12 cellular contexts compared by ENCODE assay signal in genomic region chr3:137988152-137988551, GRCh38. TPM values are rescaled to one million over a fixed set of nuclear protein-coding genes. Genes with fewer than 3 reads are reported as not detected.
DNase-seq lines count a peak whose midpoint lies in the region; ATAC-seq and TF ChIP-seq lines count a peak whose summit lies in the region.
"Had no signal": no experiment of that assay in that cellular context is flagged by ENCODE, and none has a peak within 500 bp of the region (broad histone marks: within the 10 kb centered on the region; RNA-seq: fewer than 3 reads in every experiment).

No MANE protein-coding gene starts in this region.

- no peaks in the 10 kb centered on the region for H3K79me2 ChIP-seq in KMS-11 (ENCODE audit: insufficient read depth, low read depth)
- no peaks in the 10 kb centered on the region for H3K79me2 ChIP-seq in mesendoderm (ENCODE audit: control insufficient read depth, insufficient read depth, low read length)

- H3K4me1 Mint-ChIP-seq in CD4-positive, alpha-beta T cell (ENCODE audit: low read depth): no peaks in the 10 kb centered on the region
- H3K4me1 Mint-ChIP-seq: CD4-positive, CD25-positive, alpha-beta regulatory T cell; neural crest cell had no signal

- H2BK5ac ChIP-seq in mesendoderm (ENCODE audit: low read length): no peak overlapping the region

- H3K23ac ChIP-seq in mesendoderm (ENCODE audit: low read length): no peak overlapping the region

- no peaks in the 10 kb centered on the region for H3K9me3 ChIP-seq in CD4-positive, alpha-beta T cell (ENCODE audit: control insufficient read depth, low read length)
- H3K9me3 ChIP-seq in breast epithelium: no peaks in the 10 kb centered on the region

- ATAC-seq in GM19025 (IDR thresholded peaks at IDR 0.05; ENCODE audit: low read depth, unreplicated experiment): peak; percentile 71
- peak; percentile 78 for ATAC-seq in HG02798 (IDR thresholded peaks at IDR 0.05; ENCODE audit: poor library complexity, unreplicated experiment)
- no peak for ATAC-seq in CD4-positive, alpha-beta T cell (ENCODE audit: poor library complexity)

- H2BK15ac ChIP-seq in mesendoderm (replicated peaks; ENCODE audit: low read depth): no peak overlapping the region

- H3K36me3 ChIP-seq in GM06990 (ENCODE audit: control insufficient read depth, insufficient read depth, low read length) (no peaks in the 10 kb centered on the region), KMS-11 (ENCODE audit: insufficient read depth) (no peaks in the 10 kb centered on the region), mesendoderm (ENCODE audit: control insufficient read depth, insufficient read depth, low read length) (no peaks in the 10 kb centered on the region), breast epithelium (no peaks in the 10 kb centered on the region)
- H3K36me3 ChIP-seq: WERI-Rb-1 had no signal

- no peak overlapping the region for H3K4me3 ChIP-seq in GM06990 (replicated peaks; ENCODE audit: low read depth, low read length)
- H3K4me3 ChIP-seq in KMS-11 (IDR thresholded peaks at IDR 0.05; ENCODE audit: insufficient read depth, low read depth, low read length): no peak overlapping the region
- H3K4me3 ChIP-seq in mesendoderm (ENCODE audit: low read length): no peak overlapping the region
- no peak overlapping the region for H3K4me3 ChIP-seq in breast epithelium

- no peaks in the 10 kb centered on the region for H4K20me1 ChIP-seq in KMS-11 (ENCODE audit: insufficient read depth)

- H3K27ac ChIP-seq in KMS-11: peak overlapping the region; percentile 40; the same call in 1 of the 2 replicates
- no peak overlapping the region for H3K27ac ChIP-seq in mesendoderm (ENCODE audit: low read depth, low read length)
- H3K27ac ChIP-seq in CD4-positive, alpha-beta T cell (ENCODE audit: low read depth, low read length): no peak overlapping the region
- H3K27ac ChIP-seq in breast epithelium: no peak overlapping the region
- H3K27ac ChIP-seq: WERI-Rb-1 had no signal

- no peaks in the 10 kb centered on the region for H3K9me3 Mint-ChIP-seq in CD4-positive, alpha-beta T cell

- POLR2A ChIA-PET in CD4-positive, alpha-beta T cell (lab: Charles Lee): no interaction called here

- H3K4me3 Mint-ChIP-seq in CD4-positive, alpha-beta T cell: no peak overlapping the region
- H3K4me3 Mint-ChIP-seq: CD4-positive, CD25-positive, alpha-beta regulatory T cell; neural crest cell had no signal

- no peak overlapping the region for H3K4ac ChIP-seq in mesendoderm (ENCODE audit: low read depth, low read length)

- intact Hi-C loops in CD4-positive, alpha-beta T cell (cut with DNase I, micrococcal nuclease): no loop called here
- intact Hi-C loops in breast epithelium (cut with DNase I; ENCODE audit: low total_unique reads): no loop called here

- no peak overlapping the region for H2AK5ac ChIP-seq in mesendoderm (ENCODE audit: low read length)

- no peak for TF ChIP-seq CTCF in GM06990 (IDR thresholded peaks at IDR 0.05; ENCODE audit: insufficient read depth, low read length, poor library complexity, severe bottlenecking)
- no peak for TF ChIP-seq CTCF in KMS-11 (conservative IDR thresholded peaks at IDR 0.05; ENCODE audit: low read depth, low read length)
- TF ChIP-seq CTCF in CD4-positive, alpha-beta T cell (IDR thresholded peaks at IDR 0.05): no peak
- no peak for TF ChIP-seq CTCF in breast epithelium (IDR thresholded peaks at IDR 0.05)

- no peak overlapping the region for H3K56ac ChIP-seq in mesendoderm (ENCODE audit: low read length)

- H3K27me3 Mint-ChIP-seq in CD4-positive, alpha-beta T cell: no peaks in the 10 kb centered on the region
- H3K27me3 Mint-ChIP-seq: CD4-positive, CD25-positive, alpha-beta regulatory T cell had no signal

- no peak overlapping the region for H2BK120ac ChIP-seq in mesendoderm (ENCODE audit: low read depth, low read length)

- no peak overlapping the region for H3K18ac ChIP-seq in mesendoderm (ENCODE audit: low read length)

- peak overlapping the region; percentile 44; the same call in 1 of the 2 replicates for H2AFZ ChIP-seq in KMS-11 (ENCODE audit: low read depth)

- no peak overlapping the region for H4K5ac ChIP-seq in mesendoderm (ENCODE audit: low read length)

- H3K9ac ChIP-seq in KMS-11 (no peak overlapping the region), mesendoderm (ENCODE audit: low read length) (no peak overlapping the region)

- H3K27ac Mint-ChIP-seq in CD4-positive, alpha-beta T cell: no peak overlapping the region
- H3K27ac Mint-ChIP-seq: CD4-positive, CD25-positive, alpha-beta regulatory T cell had no signal

- H3K4me1 ChIP-seq in KMS-11 (ENCODE audit: low read depth, poor library complexity, severe bottlenecking) (peaks cover 20% of the 10 kb centered on the region), mesendoderm (ENCODE audit: control insufficient read depth, low read depth, low read length) (no peaks in the 10 kb centered on the region), breast epithelium (no peaks in the 10 kb centered on the region)

- H4K8ac ChIP-seq in mesendoderm (ENCODE audit: low read depth, low read length): no peak overlapping the region

- no peaks in the 10 kb centered on the region for H3K79me1 ChIP-seq in mesendoderm (ENCODE audit: low read length)

- CTCF ChIA-PET in CD4-positive, alpha-beta T cell (lab: Charles Lee): no interaction called here

- no CpG with 5 or more reads among the region's 4 CpGs for WGBS in mesendoderm (ENCODE audit: extremely low coverage, insufficient coverage, low lambda C conversion rate)

- peak; percentile 47 for DNase-seq in GM06990 (ENCODE audit: extremely low read depth, insufficient read length)
- DNase-seq in medulla oblongata (ENCODE audit: extremely low spot score): no peak
- DNase-seq in mesendoderm: no peak
- no peak for DNase-seq in CD4-positive, alpha-beta T cell
- no peak for DNase-seq in breast epithelium (ENCODE audit: low spot score in 2 of 2)
- DNase-seq: CD4-positive, CD25-positive, alpha-beta regulatory T cell; WERI-Rb-1 had no signal

- no peaks in the 10 kb centered on the region for H3K27me3 ChIP-seq in GM06990 (replicated peaks; ENCODE audit: control insufficient read depth, insufficient read depth, low read length)
- no peaks in the 10 kb centered on the region for H3K27me3 ChIP-seq in KMS-11 (ENCODE audit: insufficient read depth, low read depth)
- peaks cover 2% of the 10 kb centered on the region for H3K27me3 ChIP-seq in mesendoderm (ENCODE audit: insufficient read depth, low read length, poor library complexity)
- no peaks in the 10 kb centered on the region for H3K27me3 ChIP-seq in CD4-positive, alpha-beta T cell (ENCODE audit: control insufficient read depth, insufficient read depth, low read length)
- no peaks in the 10 kb centered on the region for H3K27me3 ChIP-seq in breast epithelium

- no peaks in the 10 kb centered on the region for H3K36me3 Mint-ChIP-seq in CD4-positive, alpha-beta T cell (ENCODE audit: low read depth)
- H3K36me3 Mint-ChIP-seq: CD4-positive, CD25-positive, alpha-beta regulatory T cell had no signal

- H3K4me2 ChIP-seq in KMS-11 (peak overlapping the region; percentile 31; the same call in 1 of the 2 replicates), mesendoderm (ENCODE audit: low read length) (no peak overlapping the region)

- no peak for TF ChIP-seq POLR2A in breast epithelium (IDR thresholded peaks at IDR 0.05)

RNA-seq across cellular contexts. Expression of gene CLDN18, which starts 21.8 kb away (rescaled TPM):
- not detected for polyA plus RNA-seq in mesendoderm (2013, experiment 1 of 2)
- not detected for polyA plus RNA-seq in mesendoderm (2013, experiment 2 of 2)
- total RNA-seq in CD4-positive, alpha-beta T cell: not detected
- total RNA-seq in breast epithelium: not detected
- total RNA-seq: CD4-positive, CD25-positive, alpha-beta regulatory T cell; glomerular endothelial cell; neural crest cell had no signal
- polyA plus RNA-seq: CD4-positive, CD25-positive, alpha-beta regulatory T cell had no signal
